3 cellular contexts compared by ENCODE assay signal in the genomic region with DNA sequence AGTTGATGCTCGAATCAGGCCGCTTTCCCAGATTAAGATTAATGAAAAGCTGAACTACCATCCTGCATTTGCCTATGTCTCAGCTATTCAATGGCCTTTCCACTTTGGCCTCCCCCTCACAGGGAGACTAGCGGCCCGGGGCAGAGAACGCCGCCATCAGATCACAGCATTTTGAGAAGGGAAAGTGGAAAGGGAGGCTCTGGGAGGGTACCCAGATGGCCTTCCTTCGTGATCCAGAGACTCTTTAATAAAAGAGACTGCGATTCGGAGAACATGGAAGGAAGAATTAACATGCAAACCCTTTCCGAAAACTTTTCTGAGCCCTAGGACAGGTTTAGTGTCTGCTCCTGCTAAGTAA.
TF ChIP-seq lines count a peak whose summit lies in the region.

No MANE protein-coding gene starts in this region.

TF ChIP-seq in H1, 55 proteins besides CTCF, POLR2A, EP300 and RAD21 (continues in another document):
- TF ChIP-seq JUND (IDR thresholded peaks at IDR 0.05; ENCODE audit: low read length) (no peak), BCL11A (IDR thresholded peaks at IDR 0.05; ENCODE audit: low read depth in 2 of 2, low read length in 2 of 2) (no peak), SRF (IDR thresholded peaks at IDR 0.05; ENCODE audit: low read depth, low read length) (no peak), SP4 (IDR thresholded peaks at IDR 0.05; ENCODE audit: low read length) (no peak), TEAD4 (IDR thresholded peaks at IDR 0.05; ENCODE audit: low read depth, low read length) (no peak), KDM5A (IDR thresholded peaks at IDR 0.05; ENCODE audit: low read length) (no peak), POLR2AphosphoS5 (IDR thresholded peaks at IDR 0.05; ENCODE audit: low read depth, low read length) (no peak), CREB1 (IDR thresholded peaks at IDR 0.05) (no peak), GABPA (IDR thresholded peaks at IDR 0.05; ENCODE audit: borderline replicate concordance, insufficient read depth, low read length) (no peak)

TF ChIP-seq in neural cell, 6 proteins besides CTCF, POLR2A, EP300 and RAD21:
- no peak for TF ChIP-seq TAF1 (IDR thresholded peaks at IDR 0.05; ENCODE audit: low read depth)
- no peak for TF ChIP-seq REST (IDR thresholded peaks at IDR 0.05; ENCODE audit: borderline replicate concordance)
- no peak for TF ChIP-seq MXI1 (conservative IDR thresholded peaks at IDR 0.05; ENCODE audit: poor library complexity, severe bottlenecking)
- no peak for TF ChIP-seq EZH2 (IDR thresholded peaks at IDR 0.05; ENCODE audit: borderline replicate concordance, insufficient read depth, low read length, poor library complexity, severe bottlenecking)
- no peak for TF ChIP-seq SMC3 (conservative IDR thresholded peaks at IDR 0.05; ENCODE audit: poor library complexity)
- TF ChIP-seq POLR2AphosphoS5 (IDR thresholded peaks at IDR 0.05) = no peak

TF ChIP-seq in HEK293T, 16 proteins besides CTCF, POLR2A, EP300 and RAD21:
- no peak for TF ChIP-seq LEF1 (IDR thresholded peaks at IDR 0.05; ENCODE audit: borderline replicate concordance)
- TF ChIP-seq NFRKB (IDR thresholded peaks at IDR 0.05) = no peak
- no peak for TF ChIP-seq TARDBP (IDR thresholded peaks at IDR 0.05)
- TF ChIP-seq FOXK2 (IDR thresholded peaks at IDR 0.05) = no peak
- TF ChIP-seq FOXM1 (IDR thresholded peaks at IDR 0.05; ENCODE audit: borderline replicate concordance) = no peak
- TF ChIP-seq PKNOX1 (IDR thresholded peaks at IDR 0.05) = no peak
- no peak for TF ChIP-seq ZNF384 (IDR thresholded peaks at IDR 0.05)
- TF ChIP-seq FOXA1 (IDR thresholded peaks at IDR 0.05) = no peak
- no peak for TF ChIP-seq BHLHE40 (IDR thresholded peaks at IDR 0.05; ENCODE audit: borderline replicate concordance)
- no peak for TF ChIP-seq SUZ12 (IDR thresholded peaks at IDR 0.05)
- TF ChIP-seq HDGF (IDR thresholded peaks at IDR 0.05; ENCODE audit: borderline replicate concordance) = no peak
- TF ChIP-seq ELF4 (IDR thresholded peaks at IDR 0.05) = no peak
- TF ChIP-seq SP1 (IDR thresholded peaks at IDR 0.05) = no peak
- TF ChIP-seq L3MBTL2 (conservative IDR thresholded peaks at IDR 0.05) = no peak
- TF ChIP-seq ARNT (IDR thresholded peaks at IDR 0.05) = no peak
